In genomic region chr22:32206774-32207758, GRCh38 we compare ENCODE assay signal across 9 cellular contexts. TPM values are rescaled to one million over a fixed set of nuclear protein-coding genes. Genes with fewer than 3 reads are reported as not detected.
DNase-seq lines count a peak whose midpoint lies in the region; ATAC-seq and TF ChIP-seq lines count a peak whose summit lies in the region.
"Had no signal": no experiment of that assay in that cellular context is flagged by ENCODE, and none has a peak within 500 bp of the region (broad histone marks: within the 10 kb centered on the region; RNA-seq: fewer than 3 reads in every experiment).

No MANE protein-coding gene starts in this region.

- intact Hi-C loops in ascending aorta (cut with DNase I) = no loop called here

- TF ChIP-seq CTCF in RWPE2 (IDR thresholded peaks at IDR 0.05; ENCODE audit: poor library complexity, severe bottlenecking) (peak; percentile 76), ascending aorta (IDR thresholded peaks at IDR 0.05) (peak in 1 of 3 experiments; percentile 28)

- H3K27ac ChIP-seq in RWPE2 (ENCODE audit: poor library complexity, severe bottlenecking) = no peak overlapping the region
- no peak overlapping the region for H3K27ac ChIP-seq in ascending aorta

- CTCF ChIA-PET in HEK293T (lab: Yijun Ruan, JAX) = no interaction called here

- peak; percentile 37 for ATAC-seq in RWPE2 (ENCODE audit: low read depth)
- ATAC-seq in GM18517 (IDR thresholded peaks at IDR 0.05; ENCODE audit: unreplicated experiment) = no peak
- no peak for ATAC-seq in GM21360 (IDR thresholded peaks at IDR 0.05; ENCODE audit: unreplicated experiment)

- H3K27me3 ChIP-seq in RWPE2 (ENCODE audit: insufficient read depth, poor library complexity, severe bottlenecking) (peaks cover 8% of the 10 kb centered on the region), ascending aorta (peaks cover 6% of the 10 kb centered on the region)

- H3K4me3 ChIP-seq in RWPE2 (ENCODE audit: severe bottlenecking) = no peak overlapping the region
- H3K4me3 ChIP-seq in ascending aorta = no peak overlapping the region

- peak; percentile 36 for DNase-seq in COR-L47 (lab: John Stamatoyannopoulos, UW)
- peak; percentile 25 for DNase-seq in HEK293T (ENCODE audit: extremely low spot score)
- no peak for DNase-seq in RWPE2 (ENCODE audit: low spot score)
- peak; percentile 32 for DNase-seq in central memory CD4-positive, alpha-beta T cell
- peak; percentile 54 for DNase-seq in mucosa of gallbladder (ENCODE audit: low spot score)
- no peak for DNase-seq in ascending aorta (ENCODE audit: low spot score in 2 of 2)

- no peaks in the 10 kb centered on the region for H3K36me3 ChIP-seq in RWPE2 (ENCODE audit: low read depth)
- no peaks in the 10 kb centered on the region for H3K36me3 ChIP-seq in ascending aorta

- H3K4me1 ChIP-seq in RWPE2 (ENCODE audit: insufficient read depth, poor library complexity, severe bottlenecking) = peaks cover 3% of the 10 kb centered on the region
- H3K4me1 ChIP-seq in ascending aorta = no peaks in the 10 kb centered on the region

- POLR2A ChIA-PET in HEK293T (lab: Yijun Ruan, JAX) = no interaction called here

- H3K9me3 ChIP-seq in RWPE2 (ENCODE audit: severe bottlenecking) = no peaks in the 10 kb centered on the region
- no peaks in the 10 kb centered on the region for H3K9me3 ChIP-seq in ascending aorta

TF ChIP-seq in HEK293T, 16 proteins besides CTCF, POLR2A, EP300 and RAD21:
- TF ChIP-seq NFRKB (IDR thresholded peaks at IDR 0.05) (no peak), ARNT (IDR thresholded peaks at IDR 0.05) (no peak), TARDBP (IDR thresholded peaks at IDR 0.05) (no peak), LEF1 (IDR thresholded peaks at IDR 0.05; ENCODE audit: borderline replicate concordance) (no peak), BHLHE40 (IDR thresholded peaks at IDR 0.05; ENCODE audit: borderline replicate concordance) (no peak), ELF4 (IDR thresholded peaks at IDR 0.05) (no peak), L3MBTL2 (conservative IDR thresholded peaks at IDR 0.05) (no peak), SUZ12 (IDR thresholded peaks at IDR 0.05) (no peak), FOXK2 (IDR thresholded peaks at IDR 0.05) (no peak), PKNOX1 (IDR thresholded peaks at IDR 0.05) (no peak), FOXM1 (IDR thresholded peaks at IDR 0.05; ENCODE audit: borderline replicate concordance) (no peak), SP1 (IDR thresholded peaks at IDR 0.05) (no peak), HDGF (IDR thresholded peaks at IDR 0.05; ENCODE audit: borderline replicate concordance) (no peak), FOXA1 (IDR thresholded peaks at IDR 0.05) (no peak), ZNF384 (IDR thresholded peaks at IDR 0.05) (no peak), CTBP1 (IDR thresholded peaks at IDR 0.05; ENCODE audit: borderline replicate concordance) (no peak)

RNA-seq across cellular contexts. Expression of gene RFPL2, which starts 2.2 kb away (rescaled TPM):
- 0.14 TPM for total RNA-seq in mucosa of gallbladder
- total RNA-seq in ascending aorta = not detected

RNA-seq across cellular contexts. Expression of gene C22orf42, which starts 48.0 kb away (rescaled TPM):
- total RNA-seq in mucosa of gallbladder = not detected
- total RNA-seq in ascending aorta = not detected
- total RNA-seq: temporal lobe had no signal

RNA-seq across cellular contexts. Expression of gene SLC5A4, which starts 48.1 kb away (rescaled TPM):
- total RNA-seq in mucosa of gallbladder (0.81 TPM), ascending aorta (1.6 TPM)

Comparison
In these comparisons a context has a peak if more than half of its experiments do, and no peak if none do; other contexts are left out.
1. DNase-seq: peak in COR-L47 (single experiment), HEK293T (single experiment), central memory CD4-positive, alpha-beta T cell (single experiment) and mucosa of gallbladder (single experiment); none in RWPE2 (single experiment) and ascending aorta (0 of 2).